22 cellular contexts compared by ENCODE assay signal in genomic region chr5:137610598-137610997, GRCh38.
"Had no signal": no experiment of that assay in that cellular context is flagged by ENCODE, and none has a peak within 500 bp of the region (broad histone marks: within the 10 kb centered on the region; RNA-seq: fewer than 3 reads in every experiment).

No MANE protein-coding gene starts in this region.

- H3K4me1 ChIP-seq: colonic mucosa, esophagus squamous epithelium, gastrocnemius medialis, heart right ventricle had no signal

- H3K9me3 Mint-ChIP-seq: dendritic cell treated with granulocyte-macrophage colony-stimulating factor and Interleukin-4, amounts not matched to agents 40 ng/mL and 50 ng/mL, for 4 days; mesothelial cell of epicardium; naive B cell had no signal

- DNase-seq: colonic mucosa; cortex of kidney; effector CD4-positive, alpha-beta T cell; effector memory CD4-positive, alpha-beta T cell; erythroblast; esophagus squamous epithelium; foreskin melanocyte; gastrocnemius medialis; glutamatergic neuron; heart right ventricle; hippocampal formation; left cardiac atrium; left lung; left ventricle myocardium superior; lower lobe of right lung; mesenchymal stem cell; mucosa of descending colon; naive B cell had no signal

- H3K4me3 Mint-ChIP-seq: dendritic cell treated with granulocyte-macrophage colony-stimulating factor and Interleukin-4, amounts not matched to agents 40 ng/mL and 50 ng/mL, for 4 days; mesothelial cell of epicardium; naive B cell had no signal

- H3K27ac ChIP-seq: colonic mucosa, epithelial cell of prostate, esophagus squamous epithelium, gastrocnemius medialis, heart right ventricle, left lung, lower lobe of right lung had no signal

- ATAC-seq: esophagus mucosa, gastrocnemius medialis, heart right ventricle, left cardiac atrium, left lung, left ventricle myocardium superior, lower lobe of right lung, mucosa of descending colon had no signal

- H3K9me3 ChIP-seq: colonic mucosa, esophagus squamous epithelium, gastrocnemius medialis, heart right ventricle, left lung, lower lobe of right lung, mucosa of descending colon had no signal

- H3K27me3 ChIP-seq: colonic mucosa, gastrocnemius medialis had no signal

- H3K4me3 ChIP-seq: colonic mucosa, esophagus squamous epithelium, gastrocnemius medialis, heart right ventricle, left lung, lower lobe of right lung, mucosa of descending colon had no signal

- H3K36me3 Mint-ChIP-seq: mesothelial cell of epicardium, naive B cell had no signal

- H3K4me1 Mint-ChIP-seq: mesothelial cell of epicardium, naive B cell had no signal

- H3K27ac Mint-ChIP-seq: dendritic cell treated with granulocyte-macrophage colony-stimulating factor and Interleukin-4, amounts not matched to agents 40 ng/mL and 50 ng/mL, for 4 days; mesothelial cell of epicardium; naive B cell had no signal

- H3K36me3 ChIP-seq: colonic mucosa, esophagus squamous epithelium, gastrocnemius medialis, heart right ventricle, left lung, lower lobe of right lung had no signal
